Comparison of ENCODE assay signal across 28 cellular contexts in genomic region chr12:52617403-52617785, GRCh38. TPM values are rescaled to one million over a fixed set of nuclear protein-coding genes. Genes with fewer than 3 reads are reported as not detected.
DNase-seq lines count a peak whose midpoint lies in the region; ATAC-seq, FAIRE-seq and TF ChIP-seq lines count a peak whose summit lies in the region.
"Had no signal": no experiment of that assay in that cellular context is flagged by ENCODE, and none has a peak within 500 bp of the region (broad histone marks: within the 10 kb centered on the region; RNA-seq: fewer than 3 reads in every experiment).

No MANE protein-coding gene starts in this region.

- no peak for TF ChIP-seq EP300 in esophagus muscularis mucosa (IDR thresholded peaks at IDR 0.05)

- H3K4me3 Mint-ChIP-seq in activated naive CD4-positive, alpha-beta T cell treated with anti-CD3 and anti-CD28 coated beads, Interleukin-2, amount 50 U/mL, for 24 hours = peak overlapping the region; percentile 3
- H3K4me3 Mint-ChIP-seq in activated naive CD4-positive, alpha-beta T cell treated with anti-CD3 and anti-CD28 coated beads, Interleukin-2, amount 10 ng/mL, durations not matched to agents 7 days and 5 days = no peak overlapping the region
- H3K4me3 Mint-ChIP-seq: GM23338 had no signal

- H3K36me3 ChIP-seq in IMR-90 (ENCODE audit: control insufficient read depth, insufficient read depth, low read length) = no peaks in the 10 kb centered on the region
- H3K36me3 ChIP-seq in esophagus muscularis mucosa = no peaks in the 10 kb centered on the region
- no peaks in the 10 kb centered on the region for H3K36me3 ChIP-seq in vagina
- no peaks in the 10 kb centered on the region for H3K36me3 ChIP-seq in pancreas

- H3K4me3 ChIP-seq in IMR-90 (ENCODE audit: insufficient read depth, low read depth, low read length) = no peak overlapping the region
- no peak overlapping the region for H3K4me3 ChIP-seq in esophagus muscularis mucosa
- H3K4me3 ChIP-seq in vagina = no peak overlapping the region
- no peak overlapping the region for H3K4me3 ChIP-seq in pancreas
- H3K4me3 ChIP-seq: GM23338, SK-N-MC had no signal

- peak overlapping the region; percentile 94 for H3K27ac Mint-ChIP-seq in activated naive CD4-positive, alpha-beta T cell treated with anti-CD3 and anti-CD28 coated beads, Interleukin-2, amount 50 U/mL, for 24 hours
- no peak overlapping the region for H3K27ac Mint-ChIP-seq in activated naive CD4-positive, alpha-beta T cell treated with anti-CD3 and anti-CD28 coated beads, Interleukin-2, amount 10 ng/mL, durations not matched to agents 7 days and 5 days
- H3K27ac Mint-ChIP-seq: GM23338 had no signal

- CTCF ChIA-PET in activated naive CD4-positive, alpha-beta T cell treated with anti-CD3 and anti-CD28 coated beads, Interleukin-2, amount 10 ng/mL, durations not matched to agents 7 days and 5 days (lab: Charles Lee) = interaction anchor here (0.6 kb wide), 1 partner anchor 245 kb away, joined by 3 read pairs; no protein-coding TSS in a partner anchor
- CTCF ChIA-PET in IMR-90 (lab: Yijun Ruan, JAX) = no interaction called here

- H3K27me3 Mint-ChIP-seq in activated naive CD4-positive, alpha-beta T cell treated with anti-CD3 and anti-CD28 coated beads, Interleukin-2, amount 50 U/mL, for 24 hours = no peaks in the 10 kb centered on the region
- H3K27me3 Mint-ChIP-seq in activated naive CD4-positive, alpha-beta T cell treated with anti-CD3 and anti-CD28 coated beads, Interleukin-2, amount 10 ng/mL, durations not matched to agents 7 days and 5 days = peaks cover 4% of the 10 kb centered on the region

- no peak overlapping the region for H4K5ac ChIP-seq in IMR-90 (ENCODE audit: low read depth, low read length)

- H3K36me3 Mint-ChIP-seq in activated naive CD4-positive, alpha-beta T cell treated with anti-CD3 and anti-CD28 coated beads, Interleukin-2, amount 50 U/mL, for 24 hours = peaks cover 1% of the 10 kb centered on the region
- no peaks in the 10 kb centered on the region for H3K36me3 Mint-ChIP-seq in activated naive CD4-positive, alpha-beta T cell treated with anti-CD3 and anti-CD28 coated beads, Interleukin-2, amount 10 ng/mL, durations not matched to agents 7 days and 5 days

- no peak overlapping the region for H3K56ac ChIP-seq in IMR-90 (ENCODE audit: extremely low read depth, insufficient read depth, low read length)

- peaks cover 19% of the 10 kb centered on the region for H3K27me3 ChIP-seq in IMR-90 (ENCODE audit: control insufficient read depth, insufficient read depth, low read length)
- peaks cover 0 to 12% (median 0%) of the 10 kb centered on the region in 4 donors for H3K27me3 ChIP-seq in esophagus muscularis mucosa
- no peaks in the 10 kb centered on the region for H3K27me3 ChIP-seq in vagina
- no peaks in the 10 kb centered on the region for H3K27me3 ChIP-seq in pancreas

- no peak overlapping the region for H3K9ac ChIP-seq in IMR-90 (ENCODE audit: low read depth, low read length)

- H2BK5ac ChIP-seq in IMR-90 (ENCODE audit: low read depth, low read length, poor library complexity, severe bottlenecking) = no peak overlapping the region

- intact Hi-C loops in IMR-90 (cut with micrococcal nuclease) = no loop called here
- intact Hi-C loops in esophagus muscularis mucosa (cut with DNase I) = no loop called here
- intact Hi-C loops in vagina (cut with DNase I) = no loop called here
- intact Hi-C loops in pancreas (cut with DNase I) = no loop called here

- H3K4me1 ChIP-seq in IMR-90 (ENCODE audit: control insufficient read depth, insufficient read depth, low read length) (no peaks in the 10 kb centered on the region), esophagus muscularis mucosa (no peaks in the 10 kb centered on the region), vagina (no peaks in the 10 kb centered on the region), pancreas (no peaks in the 10 kb centered on the region)

- no peak overlapping the region for H2BK15ac ChIP-seq in IMR-90 (ENCODE audit: low read depth, low read length)

- dilution Hi-C loops in IMR-90 (cut with HindIII; ENCODE audit: low sequenced_read_pairs, unreplicated experiment) = no loop called here

- no peak overlapping the region for H4K8ac ChIP-seq in IMR-90 (ENCODE audit: low read depth in 2 of 2, low read length in 2 of 2)

- H2AK9ac ChIP-seq in IMR-90 (replicated peaks; ENCODE audit: low read depth, low read length, poor library complexity) = no peak overlapping the region

- WGBS in IMR-90 (ENCODE audit: extremely low coverage in 2 of 2, insufficient read length in 1 of 2), 2 experiments = 43% methylated on average over 5 of the region's 7 CpGs; no CpG with 5 or more reads in 1 of the 2 experiments
- 82% methylated on average over 5 of the region's 7 CpGs for WGBS in esophagus muscularis mucosa
- WGBS in pancreas, 2 donors = 64 to 80% methylated on average over 7 of the region's 7 CpGs

- no peak overlapping the region for H3K4ac ChIP-seq in IMR-90 (ENCODE audit: low read depth, low read length)

- no peak overlapping the region for H3K14ac ChIP-seq in IMR-90 (replicated peaks; ENCODE audit: low read depth, low read length)

- peaks cover 100% of the 10 kb centered on the region for H3K4me1 Mint-ChIP-seq in activated naive CD4-positive, alpha-beta T cell treated with anti-CD3 and anti-CD28 coated beads, Interleukin-2, amount 50 U/mL, for 24 hours
- H3K4me1 Mint-ChIP-seq in activated naive CD4-positive, alpha-beta T cell treated with anti-CD3 and anti-CD28 coated beads, Interleukin-2, amount 10 ng/mL, durations not matched to agents 7 days and 5 days = peaks cover 51% of the 10 kb centered on the region
- H3K4me1 Mint-ChIP-seq: GM23338 had no signal

- H3K23ac ChIP-seq in IMR-90 (ENCODE audit: low read depth, low read length) = no peak overlapping the region

- no peak overlapping the region for H2BK20ac ChIP-seq in IMR-90 (ENCODE audit: low read depth, low read length)

- no peak overlapping the region for H3K4me2 ChIP-seq in IMR-90 (ENCODE audit: low read depth, low read length)
- H3K4me2 ChIP-seq: GM23338 had no signal

- no peak overlapping the region for H2BK120ac ChIP-seq in IMR-90 (ENCODE audit: low read depth, low read length)

- in situ Hi-C loops in IMR-90 (cut with MboI; ENCODE audit: low sequenced_read_pairs) = no loop called here

- no TSS peak for BruUV-seq in IMR-90 (replicated peaks; lab: Mats Ljungman, UMichigan)

- H3K9me3 Mint-ChIP-seq in activated naive CD4-positive, alpha-beta T cell treated with anti-CD3 and anti-CD28 coated beads, Interleukin-2, amount 50 U/mL, for 24 hours = no peaks in the 10 kb centered on the region
- H3K9me3 Mint-ChIP-seq in activated naive CD4-positive, alpha-beta T cell treated with anti-CD3 and anti-CD28 coated beads, Interleukin-2, amount 10 ng/mL, durations not matched to agents 7 days and 5 days = no peaks in the 10 kb centered on the region
- H3K9me3 Mint-ChIP-seq: GM23338 had no signal

- no peaks in the 10 kb centered on the region for H3K79me1 ChIP-seq in IMR-90 (ENCODE audit: low read depth in 1 of 2, low read length in 2 of 2)

- H3K9me3 ChIP-seq in IMR-90 (ENCODE audit: control insufficient read depth, insufficient read depth, low read length) = no peaks in the 10 kb centered on the region
- no peaks in the 10 kb centered on the region for H3K9me3 ChIP-seq in esophagus muscularis mucosa
- no peaks in the 10 kb centered on the region for H3K9me3 ChIP-seq in vagina
- no peaks in the 10 kb centered on the region for H3K9me3 ChIP-seq in pancreas

- no peaks in the 10 kb centered on the region for H4K20me1 ChIP-seq in IMR-90 (ENCODE audit: insufficient read depth, low read length)

- no peak for TF ChIP-seq POLR2A in IMR-90 (IDR thresholded peaks at IDR 0.05; ENCODE audit: low read depth, low read length)
- no peak for TF ChIP-seq POLR2A in esophagus muscularis mucosa (IDR thresholded peaks at IDR 0.05; ENCODE audit: low read depth)
- TF ChIP-seq POLR2A in vagina (IDR thresholded peaks at IDR 0.05) = no peak

- ATAC-seq in IMR-90 (ENCODE audit: low read depth) (no peak), pancreas (no peak)
- ATAC-seq: GM23338 had no signal

- TF ChIP-seq RAD21 in IMR-90 (IDR thresholded peaks at IDR 0.05; ENCODE audit: low read length) = no peak

- FAIRE-seq in pancreas (lab: Jason Lieb, UNC) = no peak
- FAIRE-seq: D721Med, GM18507 had no signal

- POLR2A ChIA-PET in IMR-90 (lab: Charles Lee; ENCODE audit: unreplicated experiment) = no interaction called here

- H3K27ac ChIP-seq in IMR-90 (ENCODE audit: insufficient read depth, low read length) (no peak overlapping the region), esophagus muscularis mucosa (replicated peaks in 1 of 4) (no peak overlapping the region), vagina (no peak overlapping the region), pancreas (no peak overlapping the region)
- H3K27ac ChIP-seq: RWPE1, SK-N-MC had no signal

- TF ChIP-seq CTCF in IMR-90 (conservative IDR thresholded peaks at IDR 0.05; ENCODE audit: low read depth, low read length) (no peak), esophagus muscularis mucosa (IDR thresholded peaks at IDR 0.05) (no peak), vagina (IDR thresholded peaks at IDR 0.05) (no peak), pancreas (IDR thresholded peaks at IDR 0.05) (no peak)

- H4K91ac ChIP-seq in IMR-90 (ENCODE audit: insufficient read depth, low read depth, low read length) = no peak overlapping the region

- H2AK5ac ChIP-seq in IMR-90 (ENCODE audit: low read depth, low read length) = no peak overlapping the region

- no peak for DNase-seq in activated naive CD4-positive, alpha-beta T cell treated with anti-CD3 and anti-CD28 coated beads, Interleukin-2, amount 10 ng/mL, durations not matched to agents 7 days and 5 days
- DNase-seq in IMR-90 (no peak), esophagus muscularis mucosa (ENCODE audit: extremely low spot score) (peak; percentile 86), vagina (ENCODE audit: extremely low spot score in 2 of 2) (peak; percentile 62 to 88), pancreas (no peak), NCI-H82 (lab: John Stamatoyannopoulos, UW) (no peak)
- DNase-seq: AML-193, C1 segment of cervical spinal cord, DMS53, GDM1, HCEC 1CT, Karpas-422, NCI-H1694, NCI-H2081, NCI-H2171, NCI-H345, NCI-H524, OCI-M1, SHP77 treated with DMSO at 0.1 percent for 48 hours had no signal

- H3K9me1 ChIP-seq in IMR-90 (ENCODE audit: insufficient read depth, low read length) = no peaks in the 10 kb centered on the region

- H2AFZ ChIP-seq in IMR-90 (replicated peaks; ENCODE audit: low read length, poor library complexity) = peak overlapping the region; percentile 49
- H2AFZ ChIP-seq: GM23338 had no signal

- no peak overlapping the region for H3K18ac ChIP-seq in IMR-90 (ENCODE audit: low read depth, low read length)

RNA-seq across cellular contexts. Expression of gene KRT73, which starts 1.0 kb away (rescaled TPM):
- total RNA-seq in IMR-90 (2012; rRNA removed) (not detected in 2 replicates), esophagus muscularis mucosa (not detected), vagina (not detected), pancreas (not detected)
- polyA plus RNA-seq in IMR-90 (2012; rRNA removed) (not detected in 2 replicates), pancreas (not detected)
- polyA plus RNA-seq in IMR-90 (2012; cell fraction: cytosol; rRNA removed) = not detected in 2 replicates
- polyA plus RNA-seq in IMR-90 (2012; cell fraction: nucleus; rRNA removed; ENCODE audit: low replicate concordance) = not detected in 2 replicates
- total RNA-seq: A172, GM23338, MCF 10A had no signal
- polyA plus RNA-seq: AG04450, GM23338 had no signal

RNA-seq across cellular contexts. Expression of gene KRT72, which starts 16.1 kb away (rescaled TPM):
- not detected in 2 replicates for total RNA-seq in IMR-90 (2012; rRNA removed)
- polyA plus RNA-seq in IMR-90 (2012; rRNA removed) = not detected in 2 replicates
- polyA plus RNA-seq in IMR-90 (2012; cell fraction: cytosol; rRNA removed) = not detected in 2 replicates
- not detected in 2 replicates for polyA plus RNA-seq in IMR-90 (2012; cell fraction: nucleus; rRNA removed; ENCODE audit: low replicate concordance)
- total RNA-seq in esophagus muscularis mucosa = not detected
- total RNA-seq in vagina = not detected
- total RNA-seq in pancreas = under 1 TPM in 1 of 6 donors, not detected in 5; 0.09 TPM
- not detected for polyA plus RNA-seq in pancreas
- total RNA-seq: A172, GM23338, MCF 10A had no signal
- polyA plus RNA-seq: AG04450, GM23338 had no signal

RNA-seq across cellular contexts. Expression of gene KRT2, which starts 34.6 kb away (rescaled TPM):
- not detected in 2 replicates for total RNA-seq in IMR-90 (2012; rRNA removed)
- not detected in 2 replicates for polyA plus RNA-seq in IMR-90 (2012; rRNA removed)
- polyA plus RNA-seq in IMR-90 (2012; cell fraction: cytosol; rRNA removed) = not detected in 2 replicates
- polyA plus RNA-seq in IMR-90 (2012; cell fraction: nucleus; rRNA removed; ENCODE audit: low replicate concordance) = not detected in 2 replicates
- total RNA-seq in esophagus muscularis mucosa = not detected
- 2.0 TPM for total RNA-seq in vagina
- total RNA-seq in pancreas = not detected
- under 1 TPM in 1 of 2 donors, not detected in 1; 0.02 TPM for polyA plus RNA-seq in pancreas
- total RNA-seq: A172, GM23338, MCF 10A had no signal
- polyA plus RNA-seq: AG04450, GM23338 had no signal

RNA-seq across cellular contexts. Expression of gene KRT74, which starts 43.8 kb away (rescaled TPM):
- total RNA-seq in IMR-90 (2012; rRNA removed) (not detected in 2 replicates), esophagus muscularis mucosa (not detected), vagina (not detected), pancreas (not detected)
- polyA plus RNA-seq in IMR-90 (2012; rRNA removed) (not detected in 2 replicates), pancreas (not detected)
- polyA plus RNA-seq in IMR-90 (2012; cell fraction: cytosol; rRNA removed) = not detected in 2 replicates
- not detected in 2 replicates for polyA plus RNA-seq in IMR-90 (2012; cell fraction: nucleus; rRNA removed; ENCODE audit: low replicate concordance)
- total RNA-seq: A172, GM23338, MCF 10A had no signal
- polyA plus RNA-seq: AG04450, GM23338 had no signal

Comparison
In these comparisons a context has a peak if more than half of its experiments do, and no peak if none do; other contexts are left out.
1. DNase-seq: peak in esophagus muscularis mucosa (single experiment) and vagina (2 of 2); none in activated naive CD4-positive, alpha-beta T cell treated with anti-CD3 and anti-CD28 coated beads, Interleukin-2, amount 10 ng/mL, durations not matched to agents 7 days and 5 days (single experiment), IMR-90 (single experiment), pancreas (0 of 6) and NCI-H82 (single experiment).